Comparison of ENCODE assay signal across 9 cellular contexts in genomic region chr1:37498872-37499617, GRCh38. TPM values are rescaled to one million over a fixed set of nuclear protein-coding genes. Genes with fewer than 3 reads are reported as not detected.
A peak's percentile ranks its signal among the peaks of the same experiment; 100 is the strongest.
DNase-seq lines count a peak whose midpoint lies in the region; ATAC-seq and TF ChIP-seq lines count a peak whose summit lies in the region.
"Had no signal": no experiment of that assay in that cellular context is flagged by ENCODE, and none has a peak within 500 bp of the region (broad histone marks: within the 10 kb centered on the region; RNA-seq: fewer than 3 reads in every experiment).

No MANE protein-coding gene starts in this region.

- no peaks in the 10 kb centered on the region for H3K27me3 ChIP-seq in Peyer's patch
- H3K27me3 ChIP-seq in fibroblast of lung (ENCODE audit: control insufficient read depth, insufficient read depth, low read length), result no peaks in the 10 kb centered on the region
- H3K27me3 ChIP-seq: ovary had no signal

- TF ChIP-seq CTCF in Peyer's patch (IDR thresholded peaks at IDR 0.05) (peak in 1 of 6 experiments; percentile 5), fibroblast of lung (conservative IDR thresholded peaks at IDR 0.05 in 1 of 2, IDR thresholded peaks at IDR 0.05 in 1 of 2; ENCODE audit: low read depth in 1 of 2, low read length in 2 of 2) (no peak), omental fat pad (IDR thresholded peaks at IDR 0.05) (no peak)

- no peak for TF ChIP-seq POLR2A in Peyer's patch (IDR thresholded peaks at IDR 0.05)

- H3K27ac ChIP-seq in Peyer's patch, result peak overlapping the region in 3 of 4 donors; percentile 15 to 40 (median 29)
- no peak overlapping the region for H3K27ac ChIP-seq in fibroblast of lung (ENCODE audit: insufficient read depth, low read length)
- H3K27ac ChIP-seq: ovary had no signal

- H3K36me3 ChIP-seq in Peyer's patch (peaks cover 0 to 47% (median 0%) of the 10 kb centered on the region in 3 donors), fibroblast of lung (ENCODE audit: control insufficient read depth, insufficient read depth, low read length) (peaks cover 4% of the 10 kb centered on the region)
- H3K36me3 ChIP-seq: ovary had no signal

- peak; percentile 84 for DNase-seq in EL
- DNase-seq in Peyer's patch, result peak in 1 of 3 donors; percentile 59
- peak; percentile 57 to 72 for DNase-seq in fibroblast of lung (ENCODE audit: low read depth in 2 of 2)
- peak; percentile 68 for DNase-seq in pons (ENCODE audit: low spot score)
- DNase-seq in NCI-H1694 treated with DMSO at 0.1 percent for 48 hours (lab: John Stamatoyannopoulos, UW), result no peak
- DNase-seq in GM19240 (ENCODE audit: insufficient read length, low spot score), result no peak
- no peak for DNase-seq in omental fat pad (ENCODE audit: low spot score)
- DNase-seq: ovary had no signal

- ATAC-seq in HG03175 (IDR thresholded peaks at IDR 0.05; ENCODE audit: unreplicated experiment), result no peak
- no peak for ATAC-seq in omental fat pad (ENCODE audit: low FRiP score)

- no peak overlapping the region for H3K4me2 ChIP-seq in fibroblast of lung (ENCODE audit: extremely low read depth, insufficient read depth, low read length)

- no peak overlapping the region for H3K9ac ChIP-seq in fibroblast of lung (ENCODE audit: insufficient read depth, low read length)

- H3K79me2 ChIP-seq in fibroblast of lung (ENCODE audit: control insufficient read depth, insufficient read depth, low read length), result no peaks in the 10 kb centered on the region

- H4K20me1 ChIP-seq in fibroblast of lung (ENCODE audit: control insufficient read depth, extremely low read depth, insufficient read depth, low read length), result no peaks in the 10 kb centered on the region

- H2AFZ ChIP-seq in fibroblast of lung (ENCODE audit: low read length), result no peak overlapping the region

- H3K9me3 ChIP-seq in Peyer's patch, result no peaks in the 10 kb centered on the region
- no peaks in the 10 kb centered on the region for H3K9me3 ChIP-seq in fibroblast of lung (ENCODE audit: control insufficient read depth, insufficient read depth, low read depth, low read length)
- H3K9me3 ChIP-seq: ovary had no signal

- H3K4me1 ChIP-seq in Peyer's patch, result peaks cover 0 to 14% (median 2%) of the 10 kb centered on the region in 4 donors
- peaks cover 4% of the 10 kb centered on the region for H3K4me1 ChIP-seq in fibroblast of lung (ENCODE audit: control insufficient read depth, extremely low read depth, insufficient read depth, low read length)

- no peak overlapping the region for H3K4me3 ChIP-seq in Peyer's patch
- no peak overlapping the region for H3K4me3 ChIP-seq in fibroblast of lung (replicated peaks in 1 of 4; ENCODE audit: control extremely low read depth in 1 of 4, insufficient read depth in 1 of 4, low read depth in 3 of 4, low read length in 4 of 4)
- H3K4me3 ChIP-seq: ovary had no signal

RNA-seq across cellular contexts. Expression of gene MEAF6, which starts 15.5 kb away (rescaled TPM):
- 10 to 100 TPM; 26.9 to 81.7 (median 54.7) TPM for total RNA-seq in Peyer's patch
- total RNA-seq in fibroblast of lung, result 47.5 and 56.0 TPM in 2 replicates
- 49.4 and 76.4 TPM in 2 replicates for polyA plus RNA-seq in fibroblast of lung
- 41.8 and 54.4 TPM in 2 replicates for polyA plus RNA-seq in fibroblast of lung (2012)
- polyA minus RNA-seq in fibroblast of lung (ENCODE audit: low replicate concordance), result 7.5 and 8.1 TPM in 2 replicates
- 10 to 100 TPM; 56.2 to 87.2 (median 61.5) TPM for total RNA-seq in omental fat pad

RNA-seq across cellular contexts. Expression of gene ZC3H12A, which starts 24.7 kb away (rescaled TPM):
- total RNA-seq in Peyer's patch (10 to 100 TPM; 29.7 to 37.0 (median 33.4) TPM), fibroblast of lung (6.7 and 7.8 TPM in 2 replicates), omental fat pad (100 to 1,000 TPM in 1 of 4 donors, 10 to 100 TPM in 2, 1 to 10 TPM in 1; 9.9 to 137 (median 30.4) TPM)
- 4.8 and 4.9 TPM in 2 replicates for polyA plus RNA-seq in fibroblast of lung
- 3.8 and 4.4 TPM in 2 replicates for polyA plus RNA-seq in fibroblast of lung (2012)
- polyA minus RNA-seq in fibroblast of lung (ENCODE audit: low replicate concordance), result 4.2 and 17.8 TPM in 2 replicates

RNA-seq across cellular contexts. Expression of gene SNIP1, which starts 55.0 kb away (rescaled TPM):
- total RNA-seq in Peyer's patch (10 to 100 TPM in 2 of 4 donors, 1 to 10 TPM in 2; 7.0 to 17.6 (median 9.0) TPM), fibroblast of lung (10.9 and 11.3 TPM in 2 replicates), omental fat pad (10 to 100 TPM; 11.6 to 27.6 (median 15.7) TPM)
- 8.0 and 8.2 TPM in 2 replicates for polyA plus RNA-seq in fibroblast of lung
- polyA plus RNA-seq in fibroblast of lung (2012), result 7.1 and 9.5 TPM in 2 replicates
- polyA minus RNA-seq in fibroblast of lung (ENCODE audit: low replicate concordance), result 3.5 and 4.5 TPM in 2 replicates

RNA-seq across cellular contexts. Expression of gene DNALI1, which starts 57.7 kb away (rescaled TPM):
- total RNA-seq in Peyer's patch (1 to 10 TPM; 1.7 to 7.9 (median 3.7) TPM), fibroblast of lung (3.6 and 5.0 TPM in 2 replicates), omental fat pad (1 to 10 TPM; 4.9 to 7.6 (median 6.5) TPM)
- polyA plus RNA-seq in fibroblast of lung, result 8.3 and 13.4 TPM in 2 replicates
- polyA plus RNA-seq in fibroblast of lung (2012), result 20.5 and 23.2 TPM in 2 replicates
- 5.5 and 18.9 TPM in 2 replicates for polyA minus RNA-seq in fibroblast of lung (ENCODE audit: low replicate concordance)

Comparison
In these comparisons a context has a peak if more than half of its experiments do, and no peak if none do; other contexts are left out.
1. DNase-seq: peak in EL (single experiment), fibroblast of lung (2 of 2) and pons (single experiment); none in NCI-H1694 treated with DMSO at 0.1 percent for 48 hours (single experiment), GM19240 (single experiment) and omental fat pad (single experiment).